ENCODE assay signal across 30 cellular contexts in the genomic region with DNA sequence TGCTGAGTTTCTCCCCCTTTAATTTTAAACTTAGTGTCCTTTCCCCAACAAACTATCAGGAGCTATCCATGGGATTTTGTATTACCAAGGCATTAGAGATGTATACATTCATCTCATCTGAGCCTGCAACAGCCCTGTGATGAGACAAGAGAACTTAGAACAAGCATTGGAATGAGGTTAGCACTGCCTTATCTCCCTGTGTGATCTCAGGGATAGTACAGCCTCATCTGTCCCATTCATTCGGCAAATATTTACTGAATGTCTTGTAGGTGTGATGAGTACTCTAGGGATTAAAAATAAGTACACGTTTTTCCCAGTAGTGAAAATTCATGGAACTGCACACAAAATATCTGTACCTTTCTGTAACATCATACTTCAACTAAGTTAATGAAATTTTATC.
"Had no signal": no experiment of that assay in that cellular context is flagged by ENCODE, and none has a peak within 500 bp of the region (broad histone marks: within the 10 kb centered on the region; RNA-seq: fewer than 3 reads in every experiment).

No MANE protein-coding gene starts in this region.

- H3K36me3 Mint-ChIP-seq: activated naive CD4-positive, alpha-beta T cell treated with anti-CD3 and anti-CD28 coated beads, Interleukin-2, amount 50 U/mL, for 72 hours; memory B cell had no signal

- H3K9me3 ChIP-seq: colonic mucosa, pancreas, prostate gland, sigmoid colon, suprapubic skin, tibial artery had no signal

- H3K27ac Mint-ChIP-seq: activated CD4-positive, alpha-beta T cell treated with anti-CD3 and anti-CD28 coated beads for 36 hours; activated naive CD4-positive, alpha-beta T cell treated with anti-CD3 and anti-CD28 coated beads, Interleukin-2, amount 50 U/mL, for 72 hours; activated T-cell treated with anti-CD3 and anti-CD28 coated beads, Interleukin-2, amount 50 U/mL, for 72 hours; memory B cell; naive thymus-derived CD8-positive, alpha-beta T cell had no signal

- DNase-seq: activated CD4-positive, alpha-beta T cell treated with anti-CD3 and anti-CD28 coated beads for 36 hours; activated CD4-positive, CD25-positive, alpha-beta regulatory T cell; activated naive CD4-positive, alpha-beta T cell; activated T-cell treated with anti-CD3 and anti-CD28 coated beads for 4 hours; activated T-cell treated with anti-CD3 and anti-CD28 coated beads, Interleukin-2, amount 50 U/mL, for 72 hours; anterior cingulate cortex; colonic mucosa; effector CD8-positive, alpha-beta T cell; erythroblast; head of caudate nucleus; hippocampal formation; kidney; left colon; midbrain; naive thymus-derived CD8-positive, alpha-beta T cell; nucleus accumbens; pancreas; retina; sigmoid colon; stimulated activated CD4-positive, alpha-beta T cell treated with anti-CD3 and anti-CD28 coated beads, Interleukin-1b, Interleukin-23, amount 100 ng/mL, for 48 hours; stimulated activated CD4-positive, alpha-beta T cell treated with anti-CD3 and anti-CD28 coated beads, Interleukin-4, amount 100 ng/mL, for 4 hours; stimulated activated CD8-positive, alpha-beta memory T cell treated with anti-CD3 and anti-CD28 coated beads, Interleukin-4, amount 100 ng/mL, for 48 hours; stimulated activated naive CD4-positive, alpha-beta T cell; tibial artery had no signal

- ATAC-seq: activated CD4-positive, alpha-beta T cell treated with anti-CD3 and anti-CD28 coated beads for 36 hours; activated naive CD4-positive, alpha-beta T cell treated with anti-CD3 and anti-CD28 coated beads, Interleukin-2, amount 50 U/mL, for 72 hours; activated T-cell treated with anti-CD3 and anti-CD28 coated beads, Interleukin-2, amount 50 U/mL, for 72 hours; left colon; naive thymus-derived CD8-positive, alpha-beta T cell; pancreas had no signal

- H3K4me1 Mint-ChIP-seq: memory B cell, neural crest cell had no signal

- H3K9me3 Mint-ChIP-seq: activated naive CD4-positive, alpha-beta T cell treated with anti-CD3 and anti-CD28 coated beads, Interleukin-2, amount 50 U/mL, for 72 hours; activated T-cell treated with anti-CD3 and anti-CD28 coated beads, Interleukin-2, amount 50 U/mL, for 72 hours; memory B cell; naive thymus-derived CD8-positive, alpha-beta T cell; neural crest cell had no signal

- H3K4me3 ChIP-seq: colonic mucosa, pancreas, prostate gland, sigmoid colon, smooth muscle cell, suprapubic skin, tibial artery had no signal

- H3K27me3 ChIP-seq: colonic mucosa, pancreas, sigmoid colon, suprapubic skin, tibial artery had no signal

- H3K27me3 Mint-ChIP-seq: activated CD4-positive, alpha-beta T cell treated with anti-CD3 and anti-CD28 coated beads for 36 hours had no signal

- H3K27ac ChIP-seq: colonic mucosa, pancreas, prostate gland, sigmoid colon, suprapubic skin, tibial artery had no signal

- H3K36me3 ChIP-seq: colonic mucosa, pancreas, prostate gland, sigmoid colon, suprapubic skin had no signal

- H3K4me3 Mint-ChIP-seq: activated CD4-positive, alpha-beta T cell treated with anti-CD3 and anti-CD28 coated beads for 36 hours; activated T-cell treated with anti-CD3 and anti-CD28 coated beads, Interleukin-2, amount 50 U/mL, for 72 hours; memory B cell; naive thymus-derived CD8-positive, alpha-beta T cell; neural crest cell had no signal

- H3K4me1 ChIP-seq: colonic mucosa, pancreas, prostate gland, sigmoid colon, suprapubic skin, tibial artery had no signal
